ENCODE assay signal across 7 cellular contexts in genomic region chr6:111823831-111824607, GRCh38.
A peak's percentile ranks its signal among the peaks of the same experiment; 100 is the strongest.
DNase-seq lines count a peak whose midpoint lies in the region; ATAC-seq and TF ChIP-seq lines count a peak whose summit lies in the region.

No MANE protein-coding gene starts in this region.

- H3K27me3 Mint-ChIP-seq in stimulated activated naive CD8-positive, alpha-beta T cell treated with anti-CD3 and anti-CD28 coated beads, Interleukin-15, Interleukin-2, amounts not matched to agents 100 ng/mL and 50 ng/mL, for 24 hours: no peaks in the 10 kb centered on the region

- no peaks in the 10 kb centered on the region for H3K9me3 Mint-ChIP-seq in stimulated activated naive CD8-positive, alpha-beta T cell treated with anti-CD3 and anti-CD28 coated beads, Interleukin-15, Interleukin-2, amounts not matched to agents 100 ng/mL and 50 ng/mL, for 24 hours

- H3K36me3 Mint-ChIP-seq in stimulated activated naive CD8-positive, alpha-beta T cell treated with anti-CD3 and anti-CD28 coated beads, Interleukin-15, Interleukin-2, amounts not matched to agents 100 ng/mL and 50 ng/mL, for 24 hours (ENCODE audit: low read depth): peaks cover 50% of the 10 kb centered on the region

- H3K36me3 ChIP-seq in RWPE2 (ENCODE audit: low read depth): no peaks in the 10 kb centered on the region

- peaks cover 95% of the 10 kb centered on the region for H3K4me1 Mint-ChIP-seq in stimulated activated naive CD8-positive, alpha-beta T cell treated with anti-CD3 and anti-CD28 coated beads, Interleukin-15, Interleukin-2, amounts not matched to agents 100 ng/mL and 50 ng/mL, for 24 hours (ENCODE audit: low read depth)

- H3K4me3 ChIP-seq in RWPE2 (ENCODE audit: severe bottlenecking) (no peak overlapping the region), fibroblast of mammary gland (ENCODE audit: control insufficient read depth, low read depth, low read length) (no peak overlapping the region)

- POLR2A ChIA-PET in GM10248 (lab: Yijun Ruan, JAX): no interaction called here

- no peaks in the 10 kb centered on the region for H3K27me3 ChIP-seq in RWPE2 (ENCODE audit: insufficient read depth, poor library complexity, severe bottlenecking)

- CTCF ChIA-PET in GM10248 (lab: Yijun Ruan, JAX): interaction anchor here (0.9 to 4.8 kb wide), 14 partner anchors 9 to 205 kb away, joined by 3 to 29 read pairs (median 4); no protein-coding TSS in a partner anchor

- H3K27ac ChIP-seq in RWPE2 (ENCODE audit: poor library complexity, severe bottlenecking): peak overlapping the region; percentile 22

- H3K4me3 Mint-ChIP-seq in stimulated activated naive CD8-positive, alpha-beta T cell treated with anti-CD3 and anti-CD28 coated beads, Interleukin-15, Interleukin-2, amounts not matched to agents 100 ng/mL and 50 ng/mL, for 24 hours: peak overlapping the region; percentile 60

- H3K27ac Mint-ChIP-seq in stimulated activated naive CD8-positive, alpha-beta T cell treated with anti-CD3 and anti-CD28 coated beads, Interleukin-15, Interleukin-2, amounts not matched to agents 100 ng/mL and 50 ng/mL, for 24 hours: peak overlapping the region; percentile 95

- H3K4me1 ChIP-seq in RWPE2 (ENCODE audit: insufficient read depth, poor library complexity, severe bottlenecking): peaks cover 6% of the 10 kb centered on the region

- ATAC-seq in GM21786 (IDR thresholded peaks at IDR 0.05; ENCODE audit: unreplicated experiment): peak; percentile 30
- peak; percentile 77 for ATAC-seq in RWPE2 (ENCODE audit: low read depth)

- DNase-seq in RWPE2 (ENCODE audit: low spot score): no peak
- DNase-seq in fibroblast of mammary gland (ENCODE audit: low read depth): peak; percentile 77
- DNase-seq in putamen (ENCODE audit: low spot score): no peak
- no peak for DNase-seq in GM10248 (ENCODE audit: extremely low spot score)
- no peak for DNase-seq in activated CD4-positive, alpha-beta T cell treated with anti-CD3 and anti-CD28 coated beads, Interleukin-2, amount 50 U/mL, for 1 hour

- no peak for TF ChIP-seq CTCF in RWPE2 (IDR thresholded peaks at IDR 0.05; ENCODE audit: poor library complexity, severe bottlenecking)
- no peak for TF ChIP-seq CTCF in fibroblast of mammary gland (conservative IDR thresholded peaks at IDR 0.05; ENCODE audit: control insufficient read depth, insufficient read depth, low read depth, low read length)
- no peak for TF ChIP-seq CTCF in GM10248 (IDR thresholded peaks at IDR 0.05; ENCODE audit: control extremely low read depth, extremely low read depth, low read depth, missing control alignments)

- H3K9me3 ChIP-seq in RWPE2 (ENCODE audit: severe bottlenecking): no peaks in the 10 kb centered on the region
